Comparison of ENCODE assay signal across 13 cellular contexts in the genomic region with DNA sequence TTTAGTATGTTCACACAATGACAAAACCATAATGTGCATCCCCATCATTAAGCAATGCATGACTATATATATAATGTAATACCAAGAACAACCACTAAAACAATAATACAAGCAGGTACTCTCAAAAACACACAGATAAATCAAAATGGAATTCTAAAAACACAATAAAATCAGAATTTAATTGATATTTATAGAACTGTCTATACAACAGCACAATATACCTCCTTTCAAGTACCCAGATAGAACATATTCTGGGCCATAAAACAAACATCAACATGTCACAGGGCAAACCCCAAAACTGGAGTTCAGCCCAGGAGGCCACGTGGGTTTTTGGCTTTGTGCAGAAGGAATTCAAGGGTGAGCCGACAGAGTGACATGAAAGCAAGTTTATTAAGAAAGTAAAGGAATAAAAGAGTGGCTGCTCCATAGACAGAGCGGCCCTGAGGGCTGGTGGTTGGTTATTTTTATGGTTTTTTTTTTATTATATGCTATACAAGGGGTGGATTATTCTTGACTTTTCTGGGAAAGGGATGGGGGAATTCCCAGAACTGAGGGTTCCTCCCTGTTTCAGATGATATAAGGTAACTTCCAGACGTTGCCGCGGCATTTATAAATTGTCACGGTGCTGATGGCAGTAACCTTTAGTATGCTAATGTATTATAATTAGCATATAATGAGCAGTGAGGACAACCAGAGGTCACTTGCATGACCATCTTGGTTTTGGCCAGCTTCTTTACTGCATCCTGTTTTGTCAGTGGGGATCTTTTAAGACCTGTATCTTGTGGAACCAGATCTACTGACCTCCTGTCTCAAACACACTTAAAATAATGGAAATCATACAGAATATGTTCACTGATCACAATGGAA. TPM values are rescaled to one million over a fixed set of nuclear protein-coding genes. Genes with fewer than 3 reads are reported as not detected.
A peak's percentile ranks its signal among the peaks of the same experiment; 100 is the strongest.
DNase-seq lines count a peak whose midpoint lies in the region; TF ChIP-seq lines count a peak whose summit lies in the region.
"Had no signal": no experiment of that assay in that cellular context is flagged by ENCODE, and none has a peak within 500 bp of the region (broad histone marks: within the 10 kb centered on the region; RNA-seq: fewer than 3 reads in every experiment).

No MANE protein-coding gene starts in this region.

- H3K36me3 ChIP-seq in KMS-11 (ENCODE audit: insufficient read depth), result no peaks in the 10 kb centered on the region
- H3K36me3 ChIP-seq in colonic mucosa, result no peaks in the 10 kb centered on the region

- intact Hi-C loops in colonic mucosa (cut with DNase I), result no loop called here

- no peak overlapping the region for H2AFZ ChIP-seq in KMS-11 (ENCODE audit: low read depth)

- H3K4me1 ChIP-seq in KMS-11 (ENCODE audit: low read depth, poor library complexity, severe bottlenecking) (peaks cover 23% of the 10 kb centered on the region), colonic mucosa (peaks cover 5% of the 10 kb centered on the region)

- H3K4me3 ChIP-seq in KMS-11 (IDR thresholded peaks at IDR 0.05; ENCODE audit: insufficient read depth, low read depth, low read length), result no peak overlapping the region
- H3K4me3 ChIP-seq in colonic mucosa, result no peak overlapping the region
- H3K4me3 ChIP-seq in coronary artery, result no peak overlapping the region
- H3K4me3 ChIP-seq: psoas muscle had no signal

- H3K79me2 ChIP-seq in KMS-11 (ENCODE audit: insufficient read depth, low read depth), result peaks cover 14% of the 10 kb centered on the region; the same call in 1 of the 2 replicates

- H4K20me1 ChIP-seq in KMS-11 (ENCODE audit: insufficient read depth), result no peaks in the 10 kb centered on the region

- TF ChIP-seq CTCF in KMS-11 (conservative IDR thresholded peaks at IDR 0.05; ENCODE audit: low read depth, low read length) (peak; percentile 46), colonic mucosa (IDR thresholded peaks at IDR 0.05) (peak; percentile 22), coronary artery (IDR thresholded peaks at IDR 0.05) (no peak)

- no peak overlapping the region for H3K27ac ChIP-seq in KMS-11
- H3K27ac ChIP-seq in colonic mucosa, result peak overlapping the region; percentile 28
- H3K27ac ChIP-seq in coronary artery, result no peak overlapping the region
- H3K27ac ChIP-seq: psoas muscle had no signal

- DNase-seq in Ammon's horn (ENCODE audit: low spot score) (peak; percentile 24), colonic mucosa (peak; percentile 36), myocyte (ENCODE audit: low read depth) (peak; percentile 62), coronary artery (ENCODE audit: low spot score) (no peak), dermis blood vessel endothelial cell (no peak)
- DNase-seq in activated CD4-positive, CD25-positive, alpha-beta regulatory T cell (lab: John Stamatoyannopoulos, UW), result no peak
- DNase-seq in NK-92 treated with Interleukin-12 subunit alpha and Interleukin-12 subunit beta, amount 100 ng/mL, for 24 hours (lab: John Stamatoyannopoulos, UW), result no peak
- DNase-seq: activated naive CD4-positive, alpha-beta T cell; COR-L47; NCI-H1417; OCI-M1; psoas muscle had no signal

- no peaks in the 10 kb centered on the region for H3K27me3 ChIP-seq in KMS-11 (ENCODE audit: insufficient read depth, low read depth)
- no peaks in the 10 kb centered on the region for H3K27me3 ChIP-seq in colonic mucosa

- H3K9me3 ChIP-seq in colonic mucosa, result no peaks in the 10 kb centered on the region
- H3K9me3 ChIP-seq: psoas muscle had no signal

- H3K9ac ChIP-seq in KMS-11, result no peak overlapping the region
- H3K9ac ChIP-seq in colonic mucosa (ENCODE audit: low read depth in 2 of 2, low read length in 2 of 2), result no peak overlapping the region

- H3K4me2 ChIP-seq in KMS-11, result peak overlapping the region; percentile 56

RNA-seq across cellular contexts. Expression of a gene that starts 5.6 kb away (rescaled TPM):
- total RNA-seq in colonic mucosa, result 10 to 100 TPM in 1 of 2 donors, 1 to 10 TPM in 1; 6.3 to 21.1 TPM
- 52.8 and 56.1 TPM in 2 replicates for total RNA-seq in myocyte
- 25.2 TPM for polyA plus RNA-seq in myocyte (2012)
- total RNA-seq in dermis blood vessel endothelial cell, result 8.1 and 9.0 TPM in 2 replicates

RNA-seq across cellular contexts. Expression of a gene that starts 44.3 kb away (rescaled TPM):
- total RNA-seq in colonic mucosa (1 to 10 TPM; 1.8 to 6.3 TPM), myocyte (39.5 and 50.5 TPM in 2 replicates), dermis blood vessel endothelial cell (1.5 and 2.0 TPM in 2 replicates)
- polyA plus RNA-seq in myocyte (2012), result 7.4 TPM

Comparison
In these comparisons a context has a peak if more than half of its experiments do, and no peak if none do; other contexts are left out.
1. DNase-seq: peak in Ammon's horn (single experiment), colonic mucosa (single experiment) and myocyte (single experiment); none in coronary artery (single experiment), activated CD4-positive, CD25-positive, alpha-beta regulatory T cell (0 of 4), NK-92 treated with Interleukin-12 subunit alpha and Interleukin-12 subunit beta, amount 100 ng/mL, for 24 hours (single experiment) and dermis blood vessel endothelial cell (single experiment).